In genomic region chr7:127512587-127512986, GRCh38 we compare ENCODE assay signal across 28 cellular contexts.
"Had no signal": no experiment of that assay in that cellular context is flagged by ENCODE, and none has a peak within 500 bp of the region (broad histone marks: within the 10 kb centered on the region; RNA-seq: fewer than 3 reads in every experiment).

No MANE protein-coding gene starts in this region.

- DNase-seq: hippocampal formation; immature natural killer cell; kidney; left colon; lower lobe of right lung; mammary epithelial cell; midbrain; mucosa of descending colon; naive thymus-derived CD4-positive, alpha-beta T cell; ovary; right lobe of liver; stimulated activated CD4-positive, alpha-beta T cell treated with anti-CD3 and anti-CD28 coated beads, Interleukin-1b, Interleukin-23, amount 100 ng/mL, for 48 hours; stimulated activated CD4-positive, alpha-beta T cell treated with anti-CD3 and anti-CD28 coated beads, Interleukin-2, amount 100 ng/mL, for 48 hours; stimulated activated CD4-positive, alpha-beta T cell treated with anti-CD3 and anti-CD28 coated beads, Interleukin-4, amount 100 ng/mL, for 4 hours; stimulated activated CD8-positive, alpha-beta memory T cell treated with anti-CD3 and anti-CD28 coated beads, Interleukin-4, amount 100 ng/mL, for 48 hours; stimulated activated naive CD4-positive, alpha-beta T cell treated with Interleukin-2 at 50 U/mL for 16 hours; stimulated activated naive CD8-positive, alpha-beta T cell treated with anti-CD3 and anti-CD28 coated beads, Interleukin-15, amount 100 ng/mL, for 72 hours; substantia nigra; uterus had no signal

- H3K4me2 ChIP-seq: smooth muscle cell had no signal

- H3K27ac Mint-ChIP-seq: immature natural killer cell; naive thymus-derived CD4-positive, alpha-beta T cell; natural killer cell treated with Interleukin-12 subunit alpha and Interleukin-12 subunit beta and Interleukin-15 and Interleukin-18, amount 100 ng/mL, for 72 hours; progenitor cell of endocrine pancreas; stimulated activated memory B cell treated with anti-CD40 and anti-IgM and Interleukin-4, amounts not matched to agents 10 μg/mL and 1 μg/mL and 100 μg/mL, for 72 hours; stimulated activated naive CD8-positive, alpha-beta T cell treated with anti-CD3 and anti-CD28 coated beads, Interleukin-15, amount 100 ng/mL, for 72 hours; type B pancreatic cell had no signal

- H3K9me3 Mint-ChIP-seq: immature natural killer cell; naive thymus-derived CD4-positive, alpha-beta T cell; natural killer cell treated with Interleukin-12 subunit alpha and Interleukin-12 subunit beta and Interleukin-15 and Interleukin-18, amount 100 ng/mL, for 72 hours; stimulated activated memory B cell treated with anti-CD40 and anti-IgM and Interleukin-4, amounts not matched to agents 10 μg/mL and 1 μg/mL and 100 μg/mL, for 72 hours; stimulated activated naive CD8-positive, alpha-beta T cell treated with anti-CD3 and anti-CD28 coated beads, Interleukin-15, amount 100 ng/mL, for 72 hours; type B pancreatic cell had no signal

- H3K4me1 Mint-ChIP-seq: immature natural killer cell; naive thymus-derived CD4-positive, alpha-beta T cell; stimulated activated memory B cell treated with anti-CD40 and anti-IgM and Interleukin-4, amounts not matched to agents 10 μg/mL and 1 μg/mL and 100 μg/mL, for 72 hours; stimulated activated naive CD8-positive, alpha-beta T cell treated with anti-CD3 and anti-CD28 coated beads, Interleukin-15, amount 100 ng/mL, for 72 hours had no signal

- FAIRE-seq: islet of Langerhans, kidney had no signal

- H3K27me3 ChIP-seq: ovary, right atrium auricular region, right lobe of liver, uterus had no signal

- H3K36me3 Mint-ChIP-seq: immature natural killer cell; naive thymus-derived CD4-positive, alpha-beta T cell; natural killer cell treated with Interleukin-12 subunit alpha and Interleukin-12 subunit beta and Interleukin-15 and Interleukin-18, amount 100 ng/mL, for 72 hours; stimulated activated memory B cell treated with anti-CD40 and anti-IgM and Interleukin-4, amounts not matched to agents 10 μg/mL and 1 μg/mL and 100 μg/mL, for 72 hours; type B pancreatic cell had no signal

- H3K9me3 ChIP-seq: left lung, lower lobe of right lung, mucosa of descending colon, ovary, right atrium auricular region, right lobe of liver, tibial nerve, uterus had no signal

- H3K4me3 ChIP-seq: left lung, lower lobe of right lung, mucosa of descending colon, ovary, right atrium auricular region, right lobe of liver, smooth muscle cell, tibial nerve, uterus had no signal

- H3K4me1 ChIP-seq: left lung, lower lobe of right lung, right atrium auricular region, right lobe of liver, tibial nerve, uterus had no signal

- H3K4me3 Mint-ChIP-seq: immature natural killer cell; naive thymus-derived CD4-positive, alpha-beta T cell; natural killer cell treated with Interleukin-12 subunit alpha and Interleukin-12 subunit beta and Interleukin-15 and Interleukin-18, amount 100 ng/mL, for 72 hours; stimulated activated memory B cell treated with anti-CD40 and anti-IgM and Interleukin-4, amounts not matched to agents 10 μg/mL and 1 μg/mL and 100 μg/mL, for 72 hours; stimulated activated naive CD8-positive, alpha-beta T cell treated with anti-CD3 and anti-CD28 coated beads, Interleukin-15, amount 100 ng/mL, for 72 hours; type B pancreatic cell had no signal

- H3K36me3 ChIP-seq: left lung, lower lobe of right lung, ovary, right atrium auricular region, right lobe of liver, tibial nerve, uterus had no signal

- H3K27ac ChIP-seq: left lung, lower lobe of right lung, ovary, right atrium auricular region, right lobe of liver, tibial nerve, uterus had no signal

- ATAC-seq: left colon; left lung; lower lobe of right lung; mucosa of descending colon; naive thymus-derived CD4-positive, alpha-beta T cell; natural killer cell treated with Interleukin-12 subunit alpha and Interleukin-12 subunit beta and Interleukin-15 and Interleukin-18, amount 100 ng/mL, for 72 hours; right lobe of liver; stimulated activated memory B cell treated with anti-CD40 and anti-IgM and Interleukin-4, amounts not matched to agents 10 μg/mL and 1 μg/mL and 100 μg/mL, for 72 hours; stimulated activated naive CD8-positive, alpha-beta T cell treated with anti-CD3 and anti-CD28 coated beads, Interleukin-15, amount 100 ng/mL, for 72 hours had no signal
